8 cellular contexts compared by ENCODE assay signal in genomic region chr9:122051401-122052346, GRCh38. TPM values are rescaled to one million over a fixed set of nuclear protein-coding genes. Genes with fewer than 3 reads are reported as not detected.
DNase-seq lines count a peak whose midpoint lies in the region; ATAC-seq and TF ChIP-seq lines count a peak whose summit lies in the region.

No MANE protein-coding gene starts in this region.

- peak overlapping the region in 2 of 7 donors; percentile 2 to 24 for H3K4me3 Mint-ChIP-seq in CD8-positive, alpha-beta memory T cell

- peak; percentile 53 for ATAC-seq in GM21526 (IDR thresholded peaks at IDR 0.05; ENCODE audit: low FRiP score, unreplicated experiment)
- no peak for ATAC-seq in GM21619 (IDR thresholded peaks at IDR 0.05; ENCODE audit: unreplicated experiment)

- peaks cover 0 to 8% (median 0%) of the 10 kb centered on the region in 3 donors for H3K36me3 Mint-ChIP-seq in CD8-positive, alpha-beta memory T cell

- CTCF ChIA-PET in CD8-positive, alpha-beta memory T cell (lab: Charles Lee), result no interaction called here

- no peak for DNase-seq in CD8-positive, alpha-beta memory T cell
- DNase-seq in T-helper 2 cell (peak in 3 of 5 experiments; percentile 2 to 48 (median 28)), fibroblast of villous mesenchyme (ENCODE audit: low read depth) (peak; percentile 25), SHP77 treated with DMSO at 0.1 percent for 48 hours (lab: John Stamatoyannopoulos, UW) (no peak), NCI-H2107 (lab: John Stamatoyannopoulos, UW) (no peak), DMS79 treated with DMSO at 0.1 percent for 48 hours (lab: John Stamatoyannopoulos, UW) (no peak)

- no peaks in the 10 kb centered on the region for H3K27me3 ChIP-seq in CD8-positive, alpha-beta memory T cell (ENCODE audit: insufficient read depth, low read length, poor library complexity, severe bottlenecking)

- peak overlapping the region in 6 of 8 donors; percentile 1 to 93 (median 48) for H3K27ac Mint-ChIP-seq in CD8-positive, alpha-beta memory T cell

- POLR2A ChIA-PET in CD8-positive, alpha-beta memory T cell (lab: Charles Lee), result no interaction called here

- H3K4me1 Mint-ChIP-seq in CD8-positive, alpha-beta memory T cell, result peaks cover 15 to 19% (median 18%) of the 10 kb centered on the region in 3 donors

- H3K4me3 ChIP-seq in CD8-positive, alpha-beta memory T cell (ENCODE audit: low read length), result no peak overlapping the region
- no peak overlapping the region for H3K4me3 ChIP-seq in fibroblast of villous mesenchyme (ENCODE audit: low read depth, low read length)

- H3K9me3 ChIP-seq in CD8-positive, alpha-beta memory T cell (ENCODE audit: low read length), result no peaks in the 10 kb centered on the region

- no peak overlapping the region for H3K27ac ChIP-seq in CD8-positive, alpha-beta memory T cell (ENCODE audit: low read depth, low read length)

- H3K9me3 Mint-ChIP-seq in CD8-positive, alpha-beta memory T cell, result no peaks in the 10 kb centered on the region

- no peak for TF ChIP-seq CTCF in fibroblast of villous mesenchyme (IDR thresholded peaks at IDR 0.05; ENCODE audit: insufficient read depth, low read depth, low read length)

- H3K4me1 ChIP-seq in CD8-positive, alpha-beta memory T cell (ENCODE audit: insufficient read depth, low read length), result no peaks in the 10 kb centered on the region

- peaks cover 0 to 2% of the 10 kb centered on the region in 2 donors for H3K27me3 Mint-ChIP-seq in CD8-positive, alpha-beta memory T cell

- H3K36me3 ChIP-seq in CD8-positive, alpha-beta memory T cell (ENCODE audit: insufficient read depth, low read length), result no peaks in the 10 kb centered on the region

RNA-seq across cellular contexts. Expression of gene TTLL11, which starts 41.4 kb away (rescaled TPM):
- 1 to 10 TPM; 4.0 to 4.5 TPM for total RNA-seq in CD8-positive, alpha-beta memory T cell
- 6.2 TPM for polyA plus RNA-seq in CD8-positive, alpha-beta memory T cell
- total RNA-seq in fibroblast of villous mesenchyme, result 4.3 and 4.8 TPM in 2 replicates

Comparison
In these comparisons a context has a peak if more than half of its experiments do, and no peak if none do; other contexts are left out.
1. DNase-seq: peak in T-helper 2 cell (3 of 5) and fibroblast of villous mesenchyme (single experiment); none in CD8-positive, alpha-beta memory T cell (0 of 5), SHP77 treated with DMSO at 0.1 percent for 48 hours (single experiment), NCI-H2107 (single experiment) and DMS79 treated with DMSO at 0.1 percent for 48 hours (single experiment).